In genomic region chr11:62882428-62882742, GRCh38 we compare ENCODE assay signal across 8 cellular contexts. TPM values are rescaled to one million over a fixed set of nuclear protein-coding genes. Genes with fewer than 3 reads are reported as not detected.
DNase-seq lines count a peak whose midpoint lies in the region; TF ChIP-seq lines count a peak whose summit lies in the region.

No MANE protein-coding gene starts in this region.

- H3K36me3 ChIP-seq in hepatocyte (replicated peaks; ENCODE audit: insufficient read depth, low read depth) (no peaks in the 10 kb centered on the region), smooth muscle cell (ENCODE audit: low read depth) (peaks cover 9% of the 10 kb centered on the region)

- no peaks in the 10 kb centered on the region for H3K27me3 ChIP-seq in HL-60 (ENCODE audit: insufficient read depth, poor library complexity, severe bottlenecking)
- H3K27me3 ChIP-seq in hepatocyte = no peaks in the 10 kb centered on the region
- H3K27me3 ChIP-seq in smooth muscle cell (ENCODE audit: low read depth) = no peaks in the 10 kb centered on the region

- DNase-seq in HL-60 (ENCODE audit: low read depth in 1 of 2, low spot score in 1 of 2) = no peak
- no peak for DNase-seq in activated T-helper 1 cell treated with anti-CD3 and anti-CD28 coated beads, Interleukin-12 subunit alpha, Interleukin-12 subunit beta, Interleukin-2, Interleukin-4 antibody, amounts not matched to agents 30 ng/mL and 10 ng/mL and 1 ng/mL, durations not matched to agents 14 hours and 24 hours and 36 hours (ENCODE audit: low spot score)
- no peak for DNase-seq in hepatocyte (ENCODE audit: low spot score)
- no peak for DNase-seq in smooth muscle cell (lab: John Stamatoyannopoulos, UW; ENCODE audit: unreplicated experiment)
- no peak for DNase-seq in GM10248 (ENCODE audit: extremely low spot score)
- DNase-seq in NCI-H446 (lab: John Stamatoyannopoulos, UW) = no peak
- DNase-seq in HT-29 (ENCODE audit: low spot score) = no peak
- DNase-seq in glomerular visceral epithelial cell (ENCODE audit: extremely low spot score) = no peak

- H2AFZ ChIP-seq in hepatocyte = no peak overlapping the region
- H2AFZ ChIP-seq in smooth muscle cell (ENCODE audit: low read depth) = no peak overlapping the region

- CTCF ChIA-PET in GM10248 (lab: Yijun Ruan, JAX) = interaction anchor here (1.0 to 3.3 kb wide), 9 partner anchors 10 to 458 kb away, joined by 3 to 22 read pairs (median 3); partner anchors contain the start of gene TMEM179B

- H3K9ac ChIP-seq in smooth muscle cell (ENCODE audit: low read depth) = peak overlapping the region; percentile 99

- peak overlapping the region; percentile 99 for H3K4me3 Mint-ChIP-seq in activated T-helper 1 cell treated with anti-CD3 and anti-CD28 coated beads, Interleukin-12 subunit alpha, Interleukin-12 subunit beta, Interleukin-2, Interleukin-4 antibody, amounts not matched to agents 30 ng/mL and 10 ng/mL and 1 ng/mL, durations not matched to agents 14 hours and 24 hours and 36 hours

- no peaks in the 10 kb centered on the region for H3K27me3 Mint-ChIP-seq in activated T-helper 1 cell treated with anti-CD3 and anti-CD28 coated beads, Interleukin-12 subunit alpha, Interleukin-12 subunit beta, Interleukin-2, Interleukin-4 antibody, amounts not matched to agents 30 ng/mL and 10 ng/mL and 1 ng/mL, durations not matched to agents 14 hours and 24 hours and 36 hours (ENCODE audit: insufficient read depth)

- H3K27ac Mint-ChIP-seq in activated T-helper 1 cell treated with anti-CD3 and anti-CD28 coated beads, Interleukin-12 subunit alpha, Interleukin-12 subunit beta, Interleukin-2, Interleukin-4 antibody, amounts not matched to agents 30 ng/mL and 10 ng/mL and 1 ng/mL, durations not matched to agents 14 hours and 24 hours and 36 hours = peak overlapping the region; percentile 100

- H3K9me2 ChIP-seq in hepatocyte (replicated peaks; ENCODE audit: insufficient read depth) = no peaks in the 10 kb centered on the region

- H3K36me3 Mint-ChIP-seq in activated T-helper 1 cell treated with anti-CD3 and anti-CD28 coated beads, Interleukin-12 subunit alpha, Interleukin-12 subunit beta, Interleukin-2, Interleukin-4 antibody, amounts not matched to agents 30 ng/mL and 10 ng/mL and 1 ng/mL, durations not matched to agents 14 hours and 24 hours and 36 hours (ENCODE audit: low read depth) = peaks cover 51% of the 10 kb centered on the region

- H3K4me2 ChIP-seq in hepatocyte (peak overlapping the region; percentile 85), smooth muscle cell (peak overlapping the region; percentile 86)

- H3K79me2 ChIP-seq in hepatocyte (peaks cover 78% of the 10 kb centered on the region), smooth muscle cell (ENCODE audit: low read depth) (peaks cover 65% of the 10 kb centered on the region)

- intact Hi-C loops in activated T-helper 1 cell treated with anti-CD3 and anti-CD28 coated beads, Interleukin-12 subunit alpha, Interleukin-12 subunit beta, Interleukin-2, Interleukin-4 antibody, amounts not matched to agents 30 ng/mL and 10 ng/mL and 1 ng/mL, durations not matched to agents 14 hours and 24 hours and 36 hours (cut with micrococcal nuclease) = loop anchor here (5.0 kb wide), 2 partner anchors 310 to 455 kb away; partner anchors contain the start of gene EEF1G

- H3F3A ChIP-seq in smooth muscle cell (ENCODE audit: low read depth) = peaks cover 53% of the 10 kb centered on the region

- peaks cover 46% of the 10 kb centered on the region for H4K20me1 ChIP-seq in hepatocyte (ENCODE audit: insufficient read depth, poor library complexity, severe bottlenecking)
- peaks cover 50% of the 10 kb centered on the region for H4K20me1 ChIP-seq in smooth muscle cell (ENCODE audit: low read depth)

- H3K9me3 ChIP-seq in hepatocyte (ENCODE audit: low read depth) = no peaks in the 10 kb centered on the region
- no peaks in the 10 kb centered on the region for H3K9me3 ChIP-seq in smooth muscle cell (replicated peaks; ENCODE audit: low read depth)

- H3K4me1 ChIP-seq in hepatocyte (ENCODE audit: insufficient read depth) (peaks cover 43% of the 10 kb centered on the region), smooth muscle cell (ENCODE audit: low read depth) (peaks cover 28% of the 10 kb centered on the region)

- H3K27ac ChIP-seq in HL-60 (replicated peaks) (peak overlapping the region; percentile 98), hepatocyte (peak overlapping the region; percentile 100), smooth muscle cell (ENCODE audit: low read depth) (peak overlapping the region; percentile 100)

- no peak for TF ChIP-seq CTCF in HL-60 (IDR thresholded peaks at IDR 0.05; ENCODE audit: insufficient read depth, low read length)
- TF ChIP-seq CTCF in hepatocyte (IDR thresholded peaks at IDR 0.05; ENCODE audit: poor library complexity) = no peak
- TF ChIP-seq CTCF in smooth muscle cell (IDR thresholded peaks at IDR 0.05; ENCODE audit: borderline replicate concordance, insufficient read depth, poor library complexity, severe bottlenecking) = no peak
- TF ChIP-seq CTCF in GM10248 (IDR thresholded peaks at IDR 0.05; ENCODE audit: control extremely low read depth, extremely low read depth, low read depth, missing control alignments) = no peak

- H3K4me3 ChIP-seq in HL-60 (replicated peaks; ENCODE audit: insufficient read depth, low read length) (peak overlapping the region; percentile 51), hepatocyte (peak overlapping the region; percentile 82), smooth muscle cell (peak overlapping the region; percentile 81)

- peaks cover 52% of the 10 kb centered on the region for H3K4me1 Mint-ChIP-seq in activated T-helper 1 cell treated with anti-CD3 and anti-CD28 coated beads, Interleukin-12 subunit alpha, Interleukin-12 subunit beta, Interleukin-2, Interleukin-4 antibody, amounts not matched to agents 30 ng/mL and 10 ng/mL and 1 ng/mL, durations not matched to agents 14 hours and 24 hours and 36 hours (ENCODE audit: low read depth)

- H3K9me3 Mint-ChIP-seq in activated T-helper 1 cell treated with anti-CD3 and anti-CD28 coated beads, Interleukin-12 subunit alpha, Interleukin-12 subunit beta, Interleukin-2, Interleukin-4 antibody, amounts not matched to agents 30 ng/mL and 10 ng/mL and 1 ng/mL, durations not matched to agents 14 hours and 24 hours and 36 hours = no peaks in the 10 kb centered on the region

- 30% methylated on average over 6 of the region's 6 CpGs for WGBS in hepatocyte (ENCODE audit: low lambda C conversion rate, missing lambda C conversion rate)
- WGBS in smooth muscle cell (ENCODE audit: low lambda C conversion rate) = 32% methylated on average over 6 of the region's 6 CpGs

- POLR2A ChIA-PET in GM10248 (lab: Yijun Ruan, JAX) = interaction anchor here (1.1 to 2.0 kb wide), 2 partner anchors 42 to 217 kb away, joined by 3 to 13 read pairs; partner anchors contain the start of genes C11orf98, CSKMT and WDR74

RNA-seq across cellular contexts. Expression of gene SLC3A2, which starts 1.7 kb away (rescaled TPM):
- total RNA-seq in activated T-helper 1 cell treated with anti-CD3 and anti-CD28 coated beads, Interleukin-12 subunit alpha, Interleukin-12 subunit beta, Interleukin-2, Interleukin-4 antibody, amounts not matched to agents 30 ng/mL and 10 ng/mL and 1 ng/mL, durations not matched to agents 14 hours and 24 hours and 36 hours = 397 and 399 TPM in 2 replicates
- total RNA-seq in hepatocyte (335 and 573 TPM in 2 replicates), smooth muscle cell (181 and 248 TPM in 2 replicates)
- polyA plus RNA-seq in hepatocyte (456 and 476 TPM in 2 replicates), smooth muscle cell (179 and 291 TPM in 2 replicates)
- total RNA-seq in HT-29 (2014; rRNA removed; shearing (Covaris generic)) = 418 and 438 TPM in 2 replicates

RNA-seq across cellular contexts. Expression of gene CHRM1, which starts 38.8 kb away (rescaled TPM):
- total RNA-seq in activated T-helper 1 cell treated with anti-CD3 and anti-CD28 coated beads, Interleukin-12 subunit alpha, Interleukin-12 subunit beta, Interleukin-2, Interleukin-4 antibody, amounts not matched to agents 30 ng/mL and 10 ng/mL and 1 ng/mL, durations not matched to agents 14 hours and 24 hours and 36 hours = not detected in 2 replicates
- total RNA-seq in hepatocyte (not detected in 2 replicates), smooth muscle cell (not detected in 2 replicates)
- polyA plus RNA-seq in hepatocyte (not detected in 2 replicates), smooth muscle cell (not detected in 2 replicates)
- 0.18 TPM in 1 of 2 replicates, not detected in the other for total RNA-seq in HT-29 (2014; rRNA removed; shearing (Covaris generic))

RNA-seq across cellular contexts. Expression of gene WDR74, which starts 43.0 kb away (rescaled TPM):
- 156 and 161 TPM in 2 replicates for total RNA-seq in activated T-helper 1 cell treated with anti-CD3 and anti-CD28 coated beads, Interleukin-12 subunit alpha, Interleukin-12 subunit beta, Interleukin-2, Interleukin-4 antibody, amounts not matched to agents 30 ng/mL and 10 ng/mL and 1 ng/mL, durations not matched to agents 14 hours and 24 hours and 36 hours
- total RNA-seq in hepatocyte (28.0 and 30.9 TPM in 2 replicates), smooth muscle cell (19.3 and 36.6 TPM in 2 replicates)
- polyA plus RNA-seq in hepatocyte (28.9 and 34.1 TPM in 2 replicates), smooth muscle cell (41.3 and 46.1 TPM in 2 replicates)
- 183 and 191 TPM in 2 replicates for total RNA-seq in HT-29 (2014; rRNA removed; shearing (Covaris generic))

RNA-seq across cellular contexts. Expression of gene TEX54, which starts 49.7 kb away (rescaled TPM):
- total RNA-seq in activated T-helper 1 cell treated with anti-CD3 and anti-CD28 coated beads, Interleukin-12 subunit alpha, Interleukin-12 subunit beta, Interleukin-2, Interleukin-4 antibody, amounts not matched to agents 30 ng/mL and 10 ng/mL and 1 ng/mL, durations not matched to agents 14 hours and 24 hours and 36 hours = 1.2 and 1.3 TPM in 2 replicates
- not detected in 2 replicates for total RNA-seq in hepatocyte
- 1.8 and 3.5 TPM in 2 replicates for polyA plus RNA-seq in hepatocyte
- total RNA-seq in smooth muscle cell = not detected in 2 replicates
- polyA plus RNA-seq in smooth muscle cell = 1.4 and 3.1 TPM in 2 replicates
- total RNA-seq in HT-29 (2014; rRNA removed; shearing (Covaris generic)) = 0.61 TPM in 1 of 2 replicates, not detected in the other

RNA-seq across cellular contexts. Expression of gene STX5, which starts 50.5 kb away (rescaled TPM):
- 34.2 and 39.9 TPM in 2 replicates for total RNA-seq in activated T-helper 1 cell treated with anti-CD3 and anti-CD28 coated beads, Interleukin-12 subunit alpha, Interleukin-12 subunit beta, Interleukin-2, Interleukin-4 antibody, amounts not matched to agents 30 ng/mL and 10 ng/mL and 1 ng/mL, durations not matched to agents 14 hours and 24 hours and 36 hours
- total RNA-seq in hepatocyte = 35.4 and 37.3 TPM in 2 replicates
- polyA plus RNA-seq in hepatocyte = 49.7 and 50.4 TPM in 2 replicates
- 44.6 and 52.6 TPM in 2 replicates for total RNA-seq in smooth muscle cell
- 67.9 and 69.0 TPM in 2 replicates for polyA plus RNA-seq in smooth muscle cell
- total RNA-seq in HT-29 (2014; rRNA removed; shearing (Covaris generic)) = 64.6 and 80.6 TPM in 2 replicates
